ENCODE assay signal across 10 cellular contexts in genomic region chr16:56401482-56401881, GRCh38. TPM values are rescaled to one million over a fixed set of nuclear protein-coding genes. Genes with fewer than 3 reads are reported as not detected.
DNase-seq lines count a peak whose midpoint lies in the region; ATAC-seq and TF ChIP-seq lines count a peak whose summit lies in the region.
"Had no signal": no experiment of that assay in that cellular context is flagged by ENCODE, and none has a peak within 500 bp of the region (broad histone marks: within the 10 kb centered on the region; RNA-seq: fewer than 3 reads in every experiment).

No MANE protein-coding gene starts in this region.

- no peaks in the 10 kb centered on the region for H3K9me3 ChIP-seq in BE2C
- no peaks in the 10 kb centered on the region for H3K9me3 ChIP-seq in esophagus squamous epithelium
- H3K9me3 ChIP-seq: heart right ventricle had no signal

- H3K27ac ChIP-seq in esophagus squamous epithelium: no peak overlapping the region
- H3K27ac ChIP-seq: heart right ventricle had no signal

- WGBS in esophagus squamous epithelium, 2 donors: 88 to 96% methylated on average over 5 of the region's 5 CpGs

- no peaks in the 10 kb centered on the region for H3K27me3 ChIP-seq in BE2C
- no peaks in the 10 kb centered on the region for H3K27me3 ChIP-seq in H7 (ENCODE audit: control insufficient read depth, insufficient read depth, low read length)
- no peaks in the 10 kb centered on the region for H3K27me3 ChIP-seq in esophagus squamous epithelium
- H3K27me3 ChIP-seq: heart right ventricle had no signal

- intact Hi-C loops in esophagus squamous epithelium (cut with DNase I): no loop called here

- H3K4me3 ChIP-seq in BE2C (ENCODE audit: low read depth, low read length) (no peak overlapping the region), H7 (ENCODE audit: insufficient read depth, low read depth, low read length) (no peak overlapping the region), esophagus squamous epithelium (no peak overlapping the region)
- H3K4me3 ChIP-seq: heart right ventricle had no signal

- no peak for ATAC-seq in GM18873 (IDR thresholded peaks at IDR 0.05; ENCODE audit: low FRiP score, unreplicated experiment)
- ATAC-seq in HG02678 (IDR thresholded peaks at IDR 0.05; ENCODE audit: unreplicated experiment): no peak

- no peaks in the 10 kb centered on the region for H3K4me1 ChIP-seq in BE2C
- no peaks in the 10 kb centered on the region for H3K4me1 ChIP-seq in esophagus squamous epithelium

- TF ChIP-seq POLR2A in esophagus squamous epithelium (IDR thresholded peaks at IDR 0.05): no peak

- peaks cover 33% of the 10 kb centered on the region for H3K36me3 ChIP-seq in BE2C
- H3K36me3 ChIP-seq in H7 (replicated peaks; ENCODE audit: control insufficient read depth, insufficient read depth, low read length): peaks cover 9% of the 10 kb centered on the region
- peaks cover 6 to 81% (median 31%) of the 10 kb centered on the region in 3 donors for H3K36me3 ChIP-seq in esophagus squamous epithelium

- DNase-seq in BE2C: peak; percentile 55
- peak; percentile 56 for DNase-seq in H7
- peak; percentile 20 for DNase-seq in RPMI8226
- peak; percentile 69 for DNase-seq in islet precursor cell
- no peak for DNase-seq in esophagus squamous epithelium (lab: John Stamatoyannopoulos, UW)
- no peak for DNase-seq in NCI-H2029 treated with DMSO at 0.1 percent for 48 hours (lab: John Stamatoyannopoulos, UW)
- DNase-seq: activated T-cell treated with anti-CD3 and anti-CD28 coated beads, Interleukin-2, amount 50 U/mL, for 1 hour; heart right ventricle had no signal

- TF ChIP-seq CTCF in BE2C (IDR thresholded peaks at IDR 0.05; ENCODE audit: low read depth, low read length) (peak; percentile 65), esophagus squamous epithelium (IDR thresholded peaks at IDR 0.05) (peak in 2 of 6 experiments; percentile 17 to 53)

RNA-seq across cellular contexts. Expression of gene AMFR, which starts 23.9 kb away (rescaled TPM):
- polyA plus RNA-seq in BE2C (2012; ENCODE audit: insufficient read depth, insufficient read length, low read depth): 47.8 TPM
- total RNA-seq in H7 (2014; rRNA removed; shearing (Covaris generic)): 83.1 and 91.1 TPM in 2 replicates
- total RNA-seq in esophagus squamous epithelium: 100 to 1,000 TPM in 2 of 4 donors, 10 to 100 TPM in 2; 69.9 to 133 (median 111) TPM

RNA-seq across cellular contexts. Expression of gene NUDT21, which starts 49.6 kb away (rescaled TPM):
- 110 TPM for polyA plus RNA-seq in BE2C (2012; ENCODE audit: insufficient read depth, insufficient read length, low read depth)
- 158 and 160 TPM in 2 replicates for total RNA-seq in H7 (2014; rRNA removed; shearing (Covaris generic))
- total RNA-seq in esophagus squamous epithelium: 10 to 100 TPM; 39.4 to 55.5 (median 48.2) TPM

RNA-seq across cellular contexts. Expression of gene OGFOD1, which starts 49.9 kb away (rescaled TPM):
- 103 TPM for polyA plus RNA-seq in BE2C (2012; ENCODE audit: insufficient read depth, insufficient read length, low read depth)
- total RNA-seq in H7 (2014; rRNA removed; shearing (Covaris generic)): 70.2 and 74.1 TPM in 2 replicates
- 10 to 100 TPM; 28.8 to 58.3 (median 32.1) TPM for total RNA-seq in esophagus squamous epithelium

Comparison
In these comparisons a context has a peak if more than half of its experiments do, and no peak if none do; other contexts are left out.
1. DNase-seq: peak in BE2C (single experiment), H7 (single experiment), RPMI8226 (single experiment) and islet precursor cell (single experiment); none in esophagus squamous epithelium (single experiment) and NCI-H2029 treated with DMSO at 0.1 percent for 48 hours (single experiment).